In genomic region chr3:49020335-49021212, GRCh38 we compare ENCODE assay signal across 8 cellular contexts. TPM values are rescaled to one million over a fixed set of nuclear protein-coding genes. Genes with fewer than 3 reads are reported as not detected.
DNase-seq lines count a peak whose midpoint lies in the region; ATAC-seq and TF ChIP-seq lines count a peak whose summit lies in the region.

No MANE protein-coding gene starts in this region.

- no peaks in the 10 kb centered on the region for H3K27me3 Mint-ChIP-seq in activated B cell treated with CpG ODN at 0.5 μM for 24 hours
- H3K27me3 Mint-ChIP-seq in neural crest cell (ENCODE audit: low read depth) = peaks cover 6% of the 10 kb centered on the region

- peak overlapping the region; percentile 97 for H3K27ac Mint-ChIP-seq in activated B cell treated with CpG ODN at 0.5 μM for 24 hours
- peak overlapping the region; percentile 35 for H3K27ac Mint-ChIP-seq in neural crest cell (ENCODE audit: unreplicated experiment)

- H3K36me3 Mint-ChIP-seq in activated B cell treated with CpG ODN at 0.5 μM for 24 hours (ENCODE audit: low read depth) (peaks cover 43% of the 10 kb centered on the region), neural crest cell (ENCODE audit: low read depth) (peaks cover 13% of the 10 kb centered on the region)

- intact Hi-C loops in activated B cell treated with CpG ODN at 0.5 μM for 24 hours (cut with micrococcal nuclease) = loop anchor here (1.0 to 10.0 kb wide), 10 partner anchors 9 to 1274 kb away; partner anchors contain the start of genes ARIH2, DAG1, HYAL3 and IFRD2

- in situ Hi-C loops in GM13976 (cut with MboI; ENCODE audit: low sequenced_read_pairs, unreplicated experiment) = no loop called here

- H3K4me3 Mint-ChIP-seq in activated B cell treated with CpG ODN at 0.5 μM for 24 hours (peak overlapping the region; percentile 94), neural crest cell (peak overlapping the region; percentile 98)

- POLR2A ChIA-PET in activated B cell treated with CpG ODN at 0.5 μM for 24 hours (lab: Charles Lee) = interaction anchor here (0.6 to 14.9 kb wide), 23 partner anchors 7 to 1548 kb away, joined by 3 to 372 read pairs (median 8); partner anchors contain the start of genes ARIH2, DAG1, IMPDH2 and P4HTM

- ATAC-seq in HG03520 (IDR thresholded peaks at IDR 0.05; ENCODE audit: unreplicated experiment) (peak; percentile 1), activated B cell treated with CpG ODN at 0.5 μM for 24 hours (ENCODE audit: low read depth) (peak; percentile 0), HG02678 (IDR thresholded peaks at IDR 0.05; ENCODE audit: unreplicated experiment) (no peak)
- no peak for ATAC-seq in activated CD4-positive, CD25-positive, alpha-beta regulatory T cell treated with anti-CD3 and anti-CD28 coated beads, Interleukin-2, amount 50 U/mL, for 24 hours

- H3K9me3 Mint-ChIP-seq in activated B cell treated with CpG ODN at 0.5 μM for 24 hours (no peaks in the 10 kb centered on the region), neural crest cell (no peaks in the 10 kb centered on the region)

- TF ChIP-seq CTCF in GM13976 (IDR thresholded peaks at IDR 0.05; ENCODE audit: borderline replicate concordance, control extremely low read depth, extremely low read depth, insufficient read depth, missing control alignments) (peak; percentile 12), activated B cell treated with CpG ODN at 0.5 μM for 24 hours (IDR thresholded peaks at IDR 0.05) (no peak), fibroblast of pulmonary artery (IDR thresholded peaks at IDR 0.05; ENCODE audit: low read length, missing control alignments) (no peak), neural crest cell (conservative IDR thresholded peaks at IDR 0.05) (no peak)

- DNase-seq in AG08395 (ENCODE audit: low spot score) = peak; percentile 11
- DNase-seq in GM13976 (ENCODE audit: low spot score) = peak; percentile 72
- DNase-seq in activated B cell treated with CpG ODN at 0.5 μM for 24 hours = no peak
- no peak for DNase-seq in fibroblast of pulmonary artery (ENCODE audit: low read depth)
- no peak for DNase-seq in neural crest cell (ENCODE audit: low read depth, low spot score)

- peak overlapping the region; percentile 86 for H3K4me3 ChIP-seq in fibroblast of pulmonary artery (replicated peaks; ENCODE audit: low read depth, low read length)

- H3K4me1 Mint-ChIP-seq in activated B cell treated with CpG ODN at 0.5 μM for 24 hours = peaks cover 54% of the 10 kb centered on the region
- H3K4me1 Mint-ChIP-seq in neural crest cell = peaks cover 36% of the 10 kb centered on the region

- CTCF ChIA-PET in activated B cell treated with CpG ODN at 0.5 μM for 24 hours (lab: Charles Lee) = interaction anchor here (1.2 to 3.6 kb wide), 6 partner anchors 9 to 75 kb away, joined by 3 to 30 read pairs (median 6); partner anchors contain the start of genes IMPDH2 and WDR6

RNA-seq across cellular contexts. Expression of gene NDUFAF3, which starts 1.3 kb away (rescaled TPM):
- total RNA-seq in activated B cell treated with CpG ODN at 0.5 μM for 24 hours (86.3 and 86.5 TPM in 2 replicates), neural crest cell (69.5 and 70.9 TPM in 2 replicates)

RNA-seq across cellular contexts. Expression of gene DALRD3, which starts 2.2 kb away (rescaled TPM):
- total RNA-seq in activated B cell treated with CpG ODN at 0.5 μM for 24 hours (36.7 and 38.3 TPM in 2 replicates), neural crest cell (28.2 and 28.7 TPM in 2 replicates)

RNA-seq across cellular contexts. Expression of gene IMPDH2, which starts 8.6 kb away (rescaled TPM):
- total RNA-seq in activated B cell treated with CpG ODN at 0.5 μM for 24 hours (387 and 414 TPM in 2 replicates), neural crest cell (259 and 261 TPM in 2 replicates)

RNA-seq across cellular contexts. Expression of gene WDR6, which starts 13.4 kb away (rescaled TPM):
- total RNA-seq in activated B cell treated with CpG ODN at 0.5 μM for 24 hours (205 and 250 TPM in 2 replicates), neural crest cell (284 and 294 TPM in 2 replicates)

RNA-seq across cellular contexts. Expression of gene P4HTM, which starts 30.5 kb away (rescaled TPM):
- total RNA-seq in activated B cell treated with CpG ODN at 0.5 μM for 24 hours = 26.0 and 34.4 TPM in 2 replicates
- 29.1 and 31.4 TPM in 2 replicates for total RNA-seq in neural crest cell

Comparison
In these comparisons a context has a peak if more than half of its experiments do, and no peak if none do; other contexts are left out.
1. DNase-seq: peak in AG08395 (single experiment) and GM13976 (single experiment); none in activated B cell treated with CpG ODN at 0.5 μM for 24 hours (single experiment), fibroblast of pulmonary artery (single experiment) and neural crest cell (single experiment).
2. ATAC-seq: peak in HG03520 (single experiment) and activated B cell treated with CpG ODN at 0.5 μM for 24 hours (single experiment); none in HG02678 (single experiment) and activated CD4-positive, CD25-positive, alpha-beta regulatory T cell treated with anti-CD3 and anti-CD28 coated beads, Interleukin-2, amount 50 U/mL, for 24 hours (0 of 2).